In genomic region chr1:200444478-200444877, GRCh38 we compare ENCODE assay signal across 23 cellular contexts.
"Had no signal": no experiment of that assay in that cellular context is flagged by ENCODE, and none has a peak within 500 bp of the region (broad histone marks: within the 10 kb centered on the region; RNA-seq: fewer than 3 reads in every experiment).

No MANE protein-coding gene starts in this region.

- ATAC-seq: heart right ventricle, left cardiac atrium, left lung, mucosa of descending colon, right cardiac atrium had no signal

- H3K27ac Mint-ChIP-seq: naive B cell; nephron progenitor cell; stimulated activated effector memory CD8-positive, alpha-beta T cell treated with anti-CD3 and anti-CD28 coated beads, Interleukin-12 subunit alpha, Interleukin-12 subunit beta, amount 100 ng/mL, for 72 hours had no signal

- H3K4me3 Mint-ChIP-seq: mesothelial cell of epicardium; naive B cell; nephron progenitor cell; stimulated activated effector memory CD8-positive, alpha-beta T cell treated with anti-CD3 and anti-CD28 coated beads, Interleukin-12 subunit alpha, Interleukin-12 subunit beta, amount 100 ng/mL, for 72 hours had no signal

- H3K4me1 ChIP-seq: esophagus muscularis mucosa, heart right ventricle, left lung, prostate gland, sigmoid colon, suprapubic skin, thyroid gland, vagina had no signal

- H3K27ac ChIP-seq: coronary artery, esophagus muscularis mucosa, heart right ventricle, left lung, prostate gland, sigmoid colon, suprapubic skin, thyroid gland, vagina had no signal

- H3K27me3 Mint-ChIP-seq: naive B cell had no signal

- DNase-seq: dermis blood vessel endothelial cell; effector memory CD4-positive, alpha-beta T cell; foreskin melanocyte; glutamatergic neuron; heart right ventricle; hippocampal formation; left cardiac atrium; left lung; mucosa of descending colon; naive B cell; nephron progenitor cell; nucleus accumbens; right cardiac atrium; sigmoid colon; thyroid gland; trophoblast cell had no signal

- H3K36me3 Mint-ChIP-seq: naive B cell; stimulated activated effector memory CD8-positive, alpha-beta T cell treated with anti-CD3 and anti-CD28 coated beads, Interleukin-12 subunit alpha, Interleukin-12 subunit beta, amount 100 ng/mL, for 72 hours had no signal

- H3K9me3 ChIP-seq: esophagus muscularis mucosa, left lung, mucosa of descending colon, prostate gland, sigmoid colon, suprapubic skin, thyroid gland, vagina had no signal

- H3K9me3 Mint-ChIP-seq: naive B cell; stimulated activated effector memory CD8-positive, alpha-beta T cell treated with anti-CD3 and anti-CD28 coated beads, Interleukin-12 subunit alpha, Interleukin-12 subunit beta, amount 100 ng/mL, for 72 hours had no signal

- H3K4me1 Mint-ChIP-seq: nephron progenitor cell had no signal

- H3K4me3 ChIP-seq: coronary artery, esophagus muscularis mucosa, heart right ventricle, left lung, mucosa of descending colon, prostate gland, sigmoid colon, suprapubic skin, thyroid gland, vagina had no signal

- H3K27me3 ChIP-seq: esophagus muscularis mucosa, heart right ventricle, left lung, sigmoid colon, suprapubic skin, thyroid gland, vagina had no signal

- H3K36me3 ChIP-seq: esophagus muscularis mucosa, heart right ventricle, left lung, prostate gland, sigmoid colon, suprapubic skin, thyroid gland, vagina had no signal
